ENCODE assay signal across 13 cellular contexts in genomic region chr14:74956280-74957072, GRCh38. TPM values are rescaled to one million over a fixed set of nuclear protein-coding genes. Genes with fewer than 3 reads are reported as not detected.
DNase-seq lines count a peak whose midpoint lies in the region; ATAC-seq and TF ChIP-seq lines count a peak whose summit lies in the region.
"Had no signal": no experiment of that assay in that cellular context is flagged by ENCODE, and none has a peak within 500 bp of the region (broad histone marks: within the 10 kb centered on the region; RNA-seq: fewer than 3 reads in every experiment).

No MANE protein-coding gene starts in this region.

- H3K36me3 Mint-ChIP-seq in activated T-cell treated with anti-CD3 and anti-CD28 coated beads, Interleukin-2, amount 50 U/mL, for 72 hours (ENCODE audit: insufficient read depth in 2 of 2), result no peaks in the 10 kb centered on the region
- H3K36me3 Mint-ChIP-seq in activated B cell treated with CpG ODN at 0.5 μM for 24 hours (ENCODE audit: low read depth), result no peaks in the 10 kb centered on the region
- H3K36me3 Mint-ChIP-seq in stimulated activated effector memory CD8-positive, alpha-beta T cell treated with anti-CD3 and anti-CD28 coated beads, Interleukin-12 subunit alpha, Interleukin-12 subunit beta, amount 100 ng/mL, for 72 hours, result no peaks in the 10 kb centered on the region

- H3K4me3 Mint-ChIP-seq in activated T-cell treated with anti-CD3 and anti-CD28 coated beads, Interleukin-2, amount 50 U/mL, for 72 hours, result peak overlapping the region; percentile 1 to 19
- H3K4me3 Mint-ChIP-seq in activated B cell treated with CpG ODN at 0.5 μM for 24 hours, result peak overlapping the region; percentile 16
- peak overlapping the region; percentile 48 for H3K4me3 Mint-ChIP-seq in stimulated activated effector memory CD8-positive, alpha-beta T cell treated with anti-CD3 and anti-CD28 coated beads, Interleukin-12 subunit alpha, Interleukin-12 subunit beta, amount 100 ng/mL, for 72 hours
- H3K4me3 Mint-ChIP-seq: activated CD4-positive, alpha-beta T cell treated with anti-CD3 and anti-CD28 coated beads for 36 hours had no signal

- ATAC-seq in activated T-cell treated with anti-CD3 and anti-CD28 coated beads, Interleukin-2, amount 50 U/mL, for 72 hours (replicated peaks in 1 of 2), result no peak
- ATAC-seq in activated B cell treated with CpG ODN at 0.5 μM for 24 hours (ENCODE audit: low read depth) (no peak), HG03097 (IDR thresholded peaks at IDR 0.05; ENCODE audit: low FRiP score, unreplicated experiment) (no peak)
- no peak for ATAC-seq in stimulated activated effector memory CD8-positive, alpha-beta T cell treated with anti-CD3 and anti-CD28 coated beads, Interleukin-12 subunit alpha, Interleukin-12 subunit beta, amount 100 ng/mL, for 72 hours

- no peak overlapping the region for H3K27ac Mint-ChIP-seq in activated T-cell treated with anti-CD3 and anti-CD28 coated beads, Interleukin-2, amount 50 U/mL, for 72 hours
- no peak overlapping the region for H3K27ac Mint-ChIP-seq in activated B cell treated with CpG ODN at 0.5 μM for 24 hours
- H3K27ac Mint-ChIP-seq in stimulated activated effector memory CD8-positive, alpha-beta T cell treated with anti-CD3 and anti-CD28 coated beads, Interleukin-12 subunit alpha, Interleukin-12 subunit beta, amount 100 ng/mL, for 72 hours, result no peak overlapping the region
- H3K27ac Mint-ChIP-seq: activated CD4-positive, alpha-beta T cell treated with anti-CD3 and anti-CD28 coated beads for 36 hours had no signal

- no peak for DNase-seq in activated T-cell treated with anti-CD3 and anti-CD28 coated beads, Interleukin-2, amount 50 U/mL, for 72 hours
- no peak for DNase-seq in activated T-cell treated with anti-CD3 and anti-CD28 coated beads for 4 hours
- no peak for DNase-seq in activated B cell treated with CpG ODN at 0.5 μM for 24 hours
- DNase-seq in medulla oblongata (ENCODE audit: extremely low spot score), result peak; percentile 45
- no peak for DNase-seq in stimulated activated effector memory CD8-positive, alpha-beta T cell treated with anti-CD3 and anti-CD28 coated beads, Interleukin-12 subunit alpha, Interleukin-12 subunit beta, amount 100 ng/mL, for 72 hours (ENCODE audit: low spot score in 2 of 2)
- DNase-seq in iPS-NIHi11 (ENCODE audit: low spot score), result no peak
- DNase-seq in NCI-H526 (lab: John Stamatoyannopoulos, UW), result no peak
- DNase-seq: ACHN; activated CD4-positive, alpha-beta T cell treated with anti-CD3 and anti-CD28 coated beads for 36 hours; activated effector memory CD4-positive, alpha-beta T cell treated with Interleukin-2 at 50 U/mL for 16 hours; left cardiac atrium; stimulated activated CD8-positive, alpha-beta memory T cell treated with anti-CD3 and anti-CD28 coated beads, Interleukin-4, amount 100 ng/mL, for 48 hours had no signal

- POLR2A ChIA-PET in activated B cell treated with CpG ODN at 0.5 μM for 24 hours (lab: Charles Lee), result no interaction called here

- no peaks in the 10 kb centered on the region for H3K9me3 Mint-ChIP-seq in activated T-cell treated with anti-CD3 and anti-CD28 coated beads, Interleukin-2, amount 50 U/mL, for 72 hours
- no peaks in the 10 kb centered on the region for H3K9me3 Mint-ChIP-seq in activated B cell treated with CpG ODN at 0.5 μM for 24 hours
- no peaks in the 10 kb centered on the region for H3K9me3 Mint-ChIP-seq in stimulated activated effector memory CD8-positive, alpha-beta T cell treated with anti-CD3 and anti-CD28 coated beads, Interleukin-12 subunit alpha, Interleukin-12 subunit beta, amount 100 ng/mL, for 72 hours

- CTCF ChIA-PET in activated B cell treated with CpG ODN at 0.5 μM for 24 hours (lab: Charles Lee), result no interaction called here

- peaks cover 14% of the 10 kb centered on the region for H3K27me3 Mint-ChIP-seq in activated T-cell treated with anti-CD3 and anti-CD28 coated beads, Interleukin-2, amount 50 U/mL, for 72 hours (ENCODE audit: low read depth)
- peaks cover 9% of the 10 kb centered on the region for H3K27me3 Mint-ChIP-seq in activated B cell treated with CpG ODN at 0.5 μM for 24 hours

- intact Hi-C loops in activated B cell treated with CpG ODN at 0.5 μM for 24 hours (cut with micrococcal nuclease), result no loop called here

- TF ChIP-seq CTCF in activated B cell treated with CpG ODN at 0.5 μM for 24 hours (IDR thresholded peaks at IDR 0.05), result no peak

- H3K4me1 Mint-ChIP-seq in activated T-cell treated with anti-CD3 and anti-CD28 coated beads, Interleukin-2, amount 50 U/mL, for 72 hours (ENCODE audit: low read depth), result no peaks in the 10 kb centered on the region
- peaks cover 2% of the 10 kb centered on the region for H3K4me1 Mint-ChIP-seq in activated B cell treated with CpG ODN at 0.5 μM for 24 hours
- no peaks in the 10 kb centered on the region for H3K4me1 Mint-ChIP-seq in stimulated activated effector memory CD8-positive, alpha-beta T cell treated with anti-CD3 and anti-CD28 coated beads, Interleukin-12 subunit alpha, Interleukin-12 subunit beta, amount 100 ng/mL, for 72 hours
- H3K4me1 Mint-ChIP-seq: activated CD4-positive, alpha-beta T cell treated with anti-CD3 and anti-CD28 coated beads for 36 hours had no signal

RNA-seq across cellular contexts. Expression of gene PGF, which starts 1.1 kb away (rescaled TPM):
- under 1 TPM in 1 of 2 donors, not detected in 1; 0.35 TPM for total RNA-seq in activated T-cell treated with anti-CD3 and anti-CD28 coated beads, Interleukin-2, amount 50 U/mL, for 72 hours
- total RNA-seq in activated B cell treated with CpG ODN at 0.5 μM for 24 hours, result not detected in 2 replicates

RNA-seq across cellular contexts. Expression of gene RPS6KL1, which starts 33.4 kb away (rescaled TPM):
- total RNA-seq in activated T-cell treated with anti-CD3 and anti-CD28 coated beads, Interleukin-2, amount 50 U/mL, for 72 hours, result 1 to 10 TPM; 4.6 to 6.7 TPM
- total RNA-seq in activated B cell treated with CpG ODN at 0.5 μM for 24 hours, result 5.2 and 7.0 TPM in 2 replicates

RNA-seq across cellular contexts. Expression of gene EIF2B2, which starts 46.2 kb away (rescaled TPM):
- total RNA-seq in activated T-cell treated with anti-CD3 and anti-CD28 coated beads, Interleukin-2, amount 50 U/mL, for 72 hours, result 10 to 100 TPM; 50.3 to 68.5 TPM
- total RNA-seq in activated B cell treated with CpG ODN at 0.5 μM for 24 hours, result 36.6 and 37.2 TPM in 2 replicates
